ENCODE assay signal across 8 cellular contexts in genomic region chr7:80722596-80723141, GRCh38.
DNase-seq lines count a peak whose midpoint lies in the region; TF ChIP-seq lines count a peak whose summit lies in the region.

No MANE protein-coding gene starts in this region.

- DNase-seq in ELF-1 (ENCODE audit: low read depth, low spot score) (peak; percentile 64), SJSA1 (ENCODE audit: low read depth in 1 of 2, low spot score in 2 of 2) (peak; percentile 93 to 95), foreskin fibroblast (peak; percentile 99 to 100), pulmonary artery endothelial cell (ENCODE audit: low read depth, low spot score) (peak; percentile 36), amygdala (lab: John Stamatoyannopoulos, UW) (no peak), H7 (no peak), NCI-H1417 (lab: John Stamatoyannopoulos, UW) (no peak)
- no peak for DNase-seq in activated CD4-positive, alpha-beta T cell treated with anti-CD3 and anti-CD28 coated beads for 4 hours

- TF ChIP-seq CTCF in foreskin fibroblast (IDR thresholded peaks at IDR 0.05; ENCODE audit: low read depth, low read length): no peak

- peaks cover 59% of the 10 kb centered on the region for H3K4me1 ChIP-seq in SJSA1 (replicated peaks)

- H3K27me3 ChIP-seq in SJSA1 (replicated peaks) (no peaks in the 10 kb centered on the region), H7 (ENCODE audit: control insufficient read depth, insufficient read depth, low read length) (no peaks in the 10 kb centered on the region)

- H3K27ac ChIP-seq in SJSA1: peak overlapping the region; percentile 94

- H3K4me3 ChIP-seq in SJSA1 (no peak overlapping the region), foreskin fibroblast (ENCODE audit: low read depth in 1 of 2, low read length in 2 of 2) (no peak overlapping the region), H7 (ENCODE audit: insufficient read depth, low read depth, low read length) (no peak overlapping the region)

- no peaks in the 10 kb centered on the region for H3K9me3 ChIP-seq in SJSA1 (replicated peaks)

- no peaks in the 10 kb centered on the region for H3K36me3 ChIP-seq in SJSA1
- H3K36me3 ChIP-seq in H7 (replicated peaks; ENCODE audit: control insufficient read depth, insufficient read depth, low read length): no peaks in the 10 kb centered on the region

Comparison
In these comparisons a context has a peak if more than half of its experiments do, and no peak if none do; other contexts are left out.
1. DNase-seq: peak in ELF-1 (single experiment), SJSA1 (2 of 2), foreskin fibroblast (2 of 2) and pulmonary artery endothelial cell (single experiment); none in activated CD4-positive, alpha-beta T cell treated with anti-CD3 and anti-CD28 coated beads for 4 hours (0 of 2), amygdala (0 of 56), H7 (single experiment) and NCI-H1417 (0 of 3).